In the genomic region with DNA sequence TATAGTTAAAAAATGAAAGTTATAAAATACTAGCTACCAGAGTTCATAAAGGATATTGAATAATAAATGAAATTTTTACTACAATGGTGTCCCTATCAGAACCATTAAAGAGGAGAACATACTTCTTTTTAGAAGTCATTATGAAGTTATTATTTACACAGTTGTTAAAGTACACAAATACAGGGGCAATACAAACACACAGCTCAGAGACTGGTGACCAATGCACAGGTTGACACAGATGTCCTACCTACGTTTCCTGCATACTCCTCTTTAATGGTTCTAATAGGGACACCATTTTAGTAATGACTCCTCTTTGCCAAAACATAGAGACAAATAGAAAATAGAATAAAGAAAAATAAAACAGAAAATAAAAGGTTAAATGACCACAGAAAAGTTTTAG, we compare ENCODE assay signal across 20 cellular contexts. TPM values are rescaled to one million over a fixed set of nuclear protein-coding genes. Genes with fewer than 3 reads are reported as not detected.
DNase-seq lines count a peak whose midpoint lies in the region; ATAC-seq and TF ChIP-seq lines count a peak whose summit lies in the region.
"Had no signal": no experiment of that assay in that cellular context is flagged by ENCODE, and none has a peak within 500 bp of the region (broad histone marks: within the 10 kb centered on the region; RNA-seq: fewer than 3 reads in every experiment).

No MANE protein-coding gene starts in this region.

- peak; percentile 80 for DNase-seq in DMS53 treated with DMSO at 0.1 percent for 48 hours (lab: John Stamatoyannopoulos, UW; ENCODE audit: unreplicated experiment)
- DNase-seq in LNCaP clone FGC (ENCODE audit: low read depth): peak; percentile 87
- peak; percentile 39 for DNase-seq in PC-3
- no peak for DNase-seq in NCI-H345 (lab: John Stamatoyannopoulos, UW)
- DNase-seq in superior temporal gyrus (ENCODE audit: extremely low spot score): no peak
- DNase-seq in NCI-H2081 treated with DMSO at 0.1 percent for 48 hours (lab: John Stamatoyannopoulos, UW): no peak
- DNase-seq in stimulated activated naive CD4-positive, alpha-beta T cell (lab: John Stamatoyannopoulos, UW): no peak
- DNase-seq: AML-193; Caco-2; Calu3; CD4-positive, alpha-beta T cell; CD8-positive, alpha-beta T cell; DMS79 treated with DMSO at 0.1 percent for 48 hours; GDM1 had no signal

- no TSS peak for BruUV-seq in PC-3 (replicated peaks; lab: Mats Ljungman, UMichigan)

- peaks cover 3% of the 10 kb centered on the region; the same call in 1 of the 2 replicates for H3K4me1 ChIP-seq in PC-3 (ENCODE audit: insufficient read depth, low read length)
- H3K4me1 ChIP-seq: A549; BLaER1 treated with 17β-estradiol and CSF1 and Interleukin-3, amounts not matched to agents 10 nM and 100 nM; Caco-2 had no signal

- TF ChIP-seq CTCF in LNCaP clone FGC (IDR thresholded peaks at IDR 0.05; ENCODE audit: control insufficient read depth, extremely low read depth, insufficient read depth): no peak
- no peak for TF ChIP-seq CTCF in PC-3 (conservative IDR thresholded peaks at IDR 0.05; ENCODE audit: low read depth, low read length)

- no peaks in the 10 kb centered on the region for H3K79me2 ChIP-seq in PC-3 (ENCODE audit: low read length)

- CTCF ChIA-PET in PC-3 (lab: Charles Lee): interaction anchor here (1.0 kb wide), 1 partner anchor 32 kb away, joined by 3 read pairs; the partner anchor contains the start of gene EIF3F

- no peak overlapping the region for H2AFZ ChIP-seq in PC-3 (ENCODE audit: low read length)

- no peaks in the 10 kb centered on the region for H3K9me2 ChIP-seq in PC-3 (replicated peaks; ENCODE audit: low read length)

- H3K9ac ChIP-seq in PC-3 (ENCODE audit: low read length): no peak overlapping the region
- H3K9ac ChIP-seq: BLaER1 treated with 17β-estradiol and CSF1 and Interleukin-3, amounts not matched to agents 10 nM and 100 nM had no signal

- no peak overlapping the region for H3K27ac ChIP-seq in PC-3 (ENCODE audit: low read length)
- H3K27ac ChIP-seq: A549; BLaER1 treated with 17β-estradiol and CSF1 and Interleukin-3, amounts not matched to agents 10 nM and 100 nM; C4-2B had no signal

- no peaks in the 10 kb centered on the region for H3K27me3 ChIP-seq in PC-3 (ENCODE audit: low read length)
- H3K27me3 ChIP-seq: BLaER1 treated with 17β-estradiol and CSF1 and Interleukin-3, amounts not matched to agents 10 nM and 100 nM had no signal

- POLR2A ChIA-PET in PC-3 (lab: Charles Lee; ENCODE audit: unreplicated experiment): no interaction called here

- H3K36me3 ChIP-seq in PC-3 (ENCODE audit: low read depth, low read length): no peaks in the 10 kb centered on the region
- H3K36me3 ChIP-seq: BLaER1 treated with 17β-estradiol and CSF1 and Interleukin-3, amounts not matched to agents 10 nM and 100 nM had no signal

- H3F3A ChIP-seq in PC-3 (ENCODE audit: low read length, unreplicated experiment): peaks cover 7% of the 10 kb centered on the region

- no peak overlapping the region for H3K4me2 ChIP-seq in PC-3 (ENCODE audit: low read length)
- H3K4me2 ChIP-seq: A549; BLaER1 treated with 17β-estradiol and CSF1 and Interleukin-3, amounts not matched to agents 10 nM and 100 nM had no signal

- intact Hi-C loops in PC-3 (cut with micrococcal nuclease): no loop called here

- peak; percentile 82 for ATAC-seq in PC-3
- ATAC-seq: A549; CD8-positive, alpha-beta T cell; GM12878 had no signal

- no peaks in the 10 kb centered on the region for H4K20me1 ChIP-seq in PC-3 (ENCODE audit: low read length)
- H4K20me1 ChIP-seq: BLaER1 treated with 17β-estradiol and CSF1 and Interleukin-3, amounts not matched to agents 10 nM and 100 nM had no signal

- H3K4me3 ChIP-seq in LNCaP clone FGC (ENCODE audit: low read depth, low read length) (no peak overlapping the region), PC-3 (ENCODE audit: low read length) (no peak overlapping the region)
- H3K4me3 ChIP-seq: A549; BLaER1 treated with 17β-estradiol and CSF1 and Interleukin-3, amounts not matched to agents 10 nM and 100 nM; GM12878 had no signal

- H3K9me3 ChIP-seq in PC-3 (ENCODE audit: low read length): no peaks in the 10 kb centered on the region

RNA-seq across cellular contexts. Expression of gene NLRP10, which starts 10.1 kb away (rescaled TPM):
- total RNA-seq in PC-3 (2014; rRNA removed): 1.9 and 8.9 TPM in 2 replicates
- total RNA-seq: B cell; Calu3; CD4-positive, alpha-beta T cell; CD8-positive, alpha-beta T cell; GM12878 had no signal

RNA-seq across cellular contexts. Expression of gene OR10A3, which starts 13.7 kb away (rescaled TPM):
- total RNA-seq in PC-3 (2014; rRNA removed): not detected in 2 replicates
- total RNA-seq: A172; B cell; Caco-2; Calu3; CD4-positive, alpha-beta T cell; CD8-positive, alpha-beta T cell; GM12878 had no signal

RNA-seq across cellular contexts. Expression of gene OR10A6, which starts 24.1 kb away (rescaled TPM):
- not detected in 2 replicates for total RNA-seq in PC-3 (2014; rRNA removed)
- total RNA-seq: A172; B cell; Caco-2; Calu3; CD4-positive, alpha-beta T cell; CD8-positive, alpha-beta T cell; GM12878 had no signal

RNA-seq across cellular contexts. Expression of gene EIF3F, which starts 31.9 kb away (rescaled TPM):
- 182 and 227 TPM in 2 replicates for total RNA-seq in PC-3 (2014; rRNA removed)

Comparison
In these comparisons a context has a peak if more than half of its experiments do, and no peak if none do; other contexts are left out.
1. DNase-seq: peak in DMS53 treated with DMSO at 0.1 percent for 48 hours (single experiment), LNCaP clone FGC (single experiment) and PC-3 (single experiment); none in NCI-H345 (single experiment), superior temporal gyrus (single experiment), NCI-H2081 treated with DMSO at 0.1 percent for 48 hours (single experiment) and stimulated activated naive CD4-positive, alpha-beta T cell (0 of 6).